ENCODE assay signal across 21 cellular contexts in genomic region chr3:187985636-187986035, GRCh38.
DNase-seq lines count a peak whose midpoint lies in the region; ATAC-seq and TF ChIP-seq lines count a peak whose summit lies in the region.
"Had no signal": no experiment of that assay in that cellular context is flagged by ENCODE, and none has a peak within 500 bp of the region (broad histone marks: within the 10 kb centered on the region; RNA-seq: fewer than 3 reads in every experiment).

No MANE protein-coding gene starts in this region.

- H3K27me3 ChIP-seq in GM23248 (replicated peaks; ENCODE audit: insufficient read depth) (no peaks in the 10 kb centered on the region), psoas muscle (ENCODE audit: insufficient read depth in 3 of 3, low read length in 2 of 3) (no peaks in the 10 kb centered on the region), endodermal cell (ENCODE audit: control insufficient read depth, insufficient read depth, low read length, poor library complexity, severe bottlenecking) (peaks cover 8% of the 10 kb centered on the region)
- H3K27me3 ChIP-seq: breast epithelium, dorsolateral prefrontal cortex, MG63, transverse colon had no signal

- H3K27ac Mint-ChIP-seq in T-helper 1 cell treated with Interleukin-12 subunit alpha and Interleukin-12 subunit beta and Interleukin-4 antibody, amounts not matched to agents 30 μg/mL and 1 μg/mL, for 36 hours, result peak overlapping the region; percentile 78
- no peak overlapping the region for H3K27ac Mint-ChIP-seq in activated T-helper 17 cell treated with anti-CD3 and anti-CD28 coated beads, Interleukin-2, amount 50 U/mL, for 72 hours
- no peak overlapping the region for H3K27ac Mint-ChIP-seq in endodermal cell
- H3K27ac Mint-ChIP-seq: activated naive CD8-positive, alpha-beta T cell treated with anti-CD3 and anti-CD28 coated beads for 36 hours had no signal

- TF ChIP-seq CTCF in psoas muscle (IDR thresholded peaks at IDR 0.05) (no peak), endodermal cell (conservative IDR thresholded peaks at IDR 0.05) (no peak)

- H3K36me3 ChIP-seq in GM23248 (ENCODE audit: low read depth), result no peaks in the 10 kb centered on the region
- no peaks in the 10 kb centered on the region for H3K36me3 ChIP-seq in psoas muscle (ENCODE audit: insufficient read depth in 1 of 2, low read depth in 1 of 2)
- H3K36me3 ChIP-seq in endodermal cell (ENCODE audit: control insufficient read depth, insufficient read depth, low read length), result no peaks in the 10 kb centered on the region
- H3K36me3 ChIP-seq: breast epithelium, MG63, transverse colon had no signal

- H3K27ac ChIP-seq in GM23248, result peak overlapping the region; percentile 54
- H3K27ac ChIP-seq in psoas muscle, result peak overlapping the region; percentile 47
- no peak overlapping the region for H3K27ac ChIP-seq in endodermal cell (ENCODE audit: low read depth, low read length)
- H3K27ac ChIP-seq: breast epithelium, dorsolateral prefrontal cortex, transverse colon had no signal

- no peak overlapping the region for H3K4me3 Mint-ChIP-seq in T-helper 1 cell treated with Interleukin-12 subunit alpha and Interleukin-12 subunit beta and Interleukin-4 antibody, amounts not matched to agents 30 μg/mL and 1 μg/mL, for 36 hours
- H3K4me3 Mint-ChIP-seq in activated T-helper 17 cell treated with anti-CD3 and anti-CD28 coated beads, Interleukin-2, amount 50 U/mL, for 72 hours, result peak overlapping the region; percentile 67
- no peak overlapping the region for H3K4me3 Mint-ChIP-seq in endodermal cell
- H3K4me3 Mint-ChIP-seq: activated naive CD8-positive, alpha-beta T cell treated with anti-CD3 and anti-CD28 coated beads for 36 hours; CD14-positive monocyte had no signal

- no peaks in the 10 kb centered on the region for H3K9me2 ChIP-seq in GM23248 (ENCODE audit: insufficient read depth)

- H3K9me3 ChIP-seq in GM23248 (ENCODE audit: low read depth), result no peaks in the 10 kb centered on the region
- H3K9me3 ChIP-seq in psoas muscle, result no peaks in the 10 kb centered on the region
- no peaks in the 10 kb centered on the region for H3K9me3 ChIP-seq in endodermal cell (ENCODE audit: control insufficient read depth, low read length)
- H3K9me3 ChIP-seq: breast epithelium, MG63, transverse colon had no signal

- ATAC-seq in activated T-helper 17 cell treated with anti-CD3 and anti-CD28 coated beads, Interleukin-2, amount 50 U/mL, for 72 hours (replicated peaks), result no peak
- ATAC-seq in psoas muscle (peak; percentile 41 to 58 (median 49)), GM18868 (IDR thresholded peaks at IDR 0.05; ENCODE audit: unreplicated experiment) (no peak), GM21526 (IDR thresholded peaks at IDR 0.05; ENCODE audit: low FRiP score, unreplicated experiment) (no peak)

- H3K9ac ChIP-seq in GM23248 (no peak overlapping the region), endodermal cell (ENCODE audit: extremely low read depth, low read length, poor library complexity, severe bottlenecking) (no peak overlapping the region)

- no peaks in the 10 kb centered on the region for H3K79me2 ChIP-seq in GM23248 (ENCODE audit: insufficient read depth)

- WGBS in GM23248 (ENCODE audit: low coverage in 1 of 2, low lambda C conversion rate in 2 of 2, missing lambda C conversion rate in 2 of 2), 2 experiments, result 93 to 100% methylated on average over 2 of the region's 2 CpGs
- WGBS in psoas muscle, 3 donors, result 59 to 65% (median 62%) methylated on average over 2 of the region's 2 CpGs
- 92% methylated on average over 1 to 2 of the region's 2 CpGs for WGBS in endodermal cell (ENCODE audit: insufficient coverage in 1 of 2, insufficient read length in 1 of 2), 2 experiments

- no peaks in the 10 kb centered on the region for H4K20me1 ChIP-seq in GM23248 (ENCODE audit: insufficient read depth)

- no peak overlapping the region for H2AFZ ChIP-seq in GM23248

- H3K9me3 Mint-ChIP-seq in T-helper 1 cell treated with Interleukin-12 subunit alpha and Interleukin-12 subunit beta and Interleukin-4 antibody, amounts not matched to agents 30 μg/mL and 1 μg/mL, for 36 hours, result peaks cover 9% of the 10 kb centered on the region
- no peaks in the 10 kb centered on the region for H3K9me3 Mint-ChIP-seq in activated T-helper 17 cell treated with anti-CD3 and anti-CD28 coated beads, Interleukin-2, amount 50 U/mL, for 72 hours
- H3K9me3 Mint-ChIP-seq in endodermal cell, result no peaks in the 10 kb centered on the region
- H3K9me3 Mint-ChIP-seq: CD14-positive monocyte, immature natural killer cell had no signal

- in situ Hi-C loops in GM23248 (cut with MboI), result no loop called here

- H3K4me3 ChIP-seq in GM23248 (no peak overlapping the region), psoas muscle (no peak overlapping the region), endodermal cell (ENCODE audit: low read length) (no peak overlapping the region)
- H3K4me3 ChIP-seq: breast epithelium, dorsolateral prefrontal cortex, MG63, transverse colon had no signal

- H3K4me1 ChIP-seq in GM23248 (ENCODE audit: insufficient read depth) (peaks cover 17% of the 10 kb centered on the region), psoas muscle (peaks cover 25% of the 10 kb centered on the region), endodermal cell (ENCODE audit: control insufficient read depth, insufficient read depth, low read length) (peaks cover 3% of the 10 kb centered on the region)
- H3K4me1 ChIP-seq: breast epithelium had no signal

- intact Hi-C loops in psoas muscle (cut with DNase I), result no loop called here

- peaks cover 2% of the 10 kb centered on the region for H3K36me3 Mint-ChIP-seq in T-helper 1 cell treated with Interleukin-12 subunit alpha and Interleukin-12 subunit beta and Interleukin-4 antibody, amounts not matched to agents 30 μg/mL and 1 μg/mL, for 36 hours (ENCODE audit: low read depth)
- no peaks in the 10 kb centered on the region for H3K36me3 Mint-ChIP-seq in activated T-helper 17 cell treated with anti-CD3 and anti-CD28 coated beads, Interleukin-2, amount 50 U/mL, for 72 hours (ENCODE audit: low read depth)
- H3K36me3 Mint-ChIP-seq in endodermal cell (ENCODE audit: low read depth), result no peaks in the 10 kb centered on the region

- peaks cover 19% of the 10 kb centered on the region for H3F3A ChIP-seq in GM23248 (ENCODE audit: insufficient read depth)

- H3K4me1 Mint-ChIP-seq in T-helper 1 cell treated with Interleukin-12 subunit alpha and Interleukin-12 subunit beta and Interleukin-4 antibody, amounts not matched to agents 30 μg/mL and 1 μg/mL, for 36 hours (ENCODE audit: low read depth), result peaks cover 48% of the 10 kb centered on the region
- peaks cover 31% of the 10 kb centered on the region for H3K4me1 Mint-ChIP-seq in activated T-helper 17 cell treated with anti-CD3 and anti-CD28 coated beads, Interleukin-2, amount 50 U/mL, for 72 hours
- peaks cover 12% of the 10 kb centered on the region for H3K4me1 Mint-ChIP-seq in endodermal cell

- H3K27me3 Mint-ChIP-seq in T-helper 1 cell treated with Interleukin-12 subunit alpha and Interleukin-12 subunit beta and Interleukin-4 antibody, amounts not matched to agents 30 μg/mL and 1 μg/mL, for 36 hours (ENCODE audit: low read depth), result no peaks in the 10 kb centered on the region
- no peaks in the 10 kb centered on the region for H3K27me3 Mint-ChIP-seq in activated T-helper 17 cell treated with anti-CD3 and anti-CD28 coated beads, Interleukin-2, amount 50 U/mL, for 72 hours
- no peaks in the 10 kb centered on the region for H3K27me3 Mint-ChIP-seq in endodermal cell (ENCODE audit: insufficient read depth)
- H3K27me3 Mint-ChIP-seq: activated naive CD8-positive, alpha-beta T cell treated with anti-CD3 and anti-CD28 coated beads for 36 hours; naive thymus-derived CD4-positive, alpha-beta T cell had no signal

- DNase-seq in T-helper 1 cell (no peak), GM23248 (peak; percentile 43), psoas muscle (no peak), endodermal cell (no peak)
- DNase-seq: activated CD4-positive, alpha-beta T cell treated with anti-CD3 and anti-CD28 coated beads for 4 hours; activated naive CD8-positive, alpha-beta T cell treated with anti-CD3 and anti-CD28 coated beads for 36 hours; dorsolateral prefrontal cortex; immature natural killer cell; MG63; NCI-H1930; posterior cingulate gyrus; SHP77 treated with DMSO at 0.1 percent for 48 hours; stimulated activated naive CD4-positive, alpha-beta T cell; transverse colon had no signal

- H3K4me2 ChIP-seq in GM23248 (ENCODE audit: unreplicated experiment), result peak overlapping the region; percentile 34

Comparison
In these comparisons a context has a peak if more than half of its experiments do, and no peak if none do; other contexts are left out.
1. ATAC-seq: peak in psoas muscle (4 of 4); none in activated T-helper 17 cell treated with anti-CD3 and anti-CD28 coated beads, Interleukin-2, amount 50 U/mL, for 72 hours (single experiment), GM18868 (single experiment) and GM21526 (single experiment).